In genomic region chrX:102650903-102651241, GRCh38 we compare ENCODE assay signal across 9 cellular contexts. TPM values are rescaled to one million over a fixed set of nuclear protein-coding genes. Genes with fewer than 3 reads are reported as not detected.
DNase-seq lines count a peak whose midpoint lies in the region; TF ChIP-seq lines count a peak whose summit lies in the region.
"Had no signal": no experiment of that assay in that cellular context is flagged by ENCODE, and none has a peak within 500 bp of the region (broad histone marks: within the 10 kb centered on the region; RNA-seq: fewer than 3 reads in every experiment).

No MANE protein-coding gene starts in this region.

- no peak overlapping the region for H2AK5ac ChIP-seq in trophoblast cell (ENCODE audit: low read length)

- H2AFZ ChIP-seq in SK-N-SH (ENCODE audit: low read depth) (peak overlapping the region; percentile 51; the same call in 1 of the 2 replicates), trophoblast cell (ENCODE audit: insufficient read depth, low read length, poor library complexity) (no peak overlapping the region)

- H3K9me3 ChIP-seq in ES-I3 (ENCODE audit: control insufficient read depth, insufficient read depth, low read length) (no peaks in the 10 kb centered on the region), SK-N-SH (no peaks in the 10 kb centered on the region), trophoblast cell (ENCODE audit: insufficient read depth, low read depth, low read length) (no peaks in the 10 kb centered on the region)

- H3K4me1 ChIP-seq in ES-I3 (ENCODE audit: insufficient read depth, low read length) = 0 out of 2 replicates have a peak, but pooled peaks cover 3% of the 10 kb centered on the region
- peaks cover 0 to 2% of the 10 kb centered on the region in 2 experiments; a peak in 1 of 4 replicates for H3K4me1 ChIP-seq in SK-N-SH (ENCODE audit: control insufficient read depth in 1 of 2, insufficient read depth in 2 of 2, low read depth in 1 of 2, low read length in 1 of 2)
- peaks cover 5% of the 10 kb centered on the region in 2 experiments for H3K4me1 ChIP-seq in trophoblast cell (ENCODE audit: control insufficient read depth in 1 of 2, insufficient read depth in 2 of 2, low read length in 2 of 2)

- H4K91ac ChIP-seq in trophoblast cell (ENCODE audit: low read depth, low read length) = no peak overlapping the region

- no peaks in the 10 kb centered on the region for H3K9me2 ChIP-seq in SK-N-SH

- peak overlapping the region; percentile 60 for H3K9ac ChIP-seq in ES-I3 (ENCODE audit: low read depth, low read length)
- H3K9ac ChIP-seq in SK-N-SH = peak overlapping the region; percentile 56; the same call in 1 of the 2 replicates
- H3K9ac ChIP-seq in trophoblast cell (ENCODE audit: low read length) = no peak overlapping the region

- H3K27ac ChIP-seq in SK-N-SH (ENCODE audit: low read depth in 2 of 2, low read length in 1 of 2) (peak overlapping the region in 1 of 2 experiments; percentile 60; a peak in 1 of 4 replicates), trophoblast cell (ENCODE audit: low read depth, low read length) (no peak overlapping the region)

- no peak overlapping the region for H2BK5ac ChIP-seq in trophoblast cell (ENCODE audit: low read depth, low read length, poor library complexity)

- no peak overlapping the region for H4K8ac ChIP-seq in trophoblast cell (ENCODE audit: low read depth, low read length)

- no peak overlapping the region for H4K12ac ChIP-seq in trophoblast cell (ENCODE audit: low read depth, low read length)

- H4K20me1 ChIP-seq in SK-N-SH (ENCODE audit: insufficient read depth) = no peaks in the 10 kb centered on the region

- no peak overlapping the region for H2BK120ac ChIP-seq in trophoblast cell (ENCODE audit: insufficient read depth, low read length, poor library complexity)

- CTCF ChIA-PET in SK-N-SH (lab: Yijun Ruan, JAX) = no interaction called here

- 34% methylated on average over 19 of the region's 23 CpGs for WGBS in SK-N-SH (ENCODE audit: low lambda C conversion rate)
- no CpG with 5 or more reads among the region's 23 CpGs for WGBS in trophoblast cell (ENCODE audit: extremely low coverage, insufficient coverage, insufficient read length)

- H3K27me3 ChIP-seq in SK-N-SH (ENCODE audit: insufficient read depth) (no peaks in the 10 kb centered on the region; the same call in 1 of the 2 replicates), trophoblast cell (ENCODE audit: insufficient read depth, low read length) (no peaks in the 10 kb centered on the region)

- TF ChIP-seq EP300 in SK-N-SH (IDR thresholded peaks at IDR 0.05; ENCODE audit: borderline replicate concordance in 1 of 2, low read depth in 1 of 2, low read length in 1 of 2) = no peak

- H3K4ac ChIP-seq in trophoblast cell (ENCODE audit: low read depth, low read length) = no peak overlapping the region

- TF ChIP-seq RAD21 in SK-N-SH (IDR thresholded peaks at IDR 0.05; ENCODE audit: low read length) = no peak

- H3K36me3 ChIP-seq in ES-I3 (ENCODE audit: insufficient read depth, low read length) = no peaks in the 10 kb centered on the region
- H3K36me3 ChIP-seq in SK-N-SH (replicated peaks in 1 of 2; ENCODE audit: control insufficient read depth in 1 of 2, insufficient read depth in 2 of 2, low read length in 1 of 2) = no peaks in the 10 kb centered on the region
- H3K36me3 ChIP-seq in trophoblast cell (ENCODE audit: control insufficient read depth in 1 of 2, insufficient read depth in 2 of 2, low read length in 2 of 2) = no peaks in the 10 kb centered on the region

- TF ChIP-seq CTCF in SK-N-SH (IDR thresholded peaks at IDR 0.05) (no peak), fibroblast of villous mesenchyme (IDR thresholded peaks at IDR 0.05; ENCODE audit: insufficient read depth, low read depth, low read length) (no peak)

- no peak overlapping the region for H3K18ac ChIP-seq in trophoblast cell (ENCODE audit: low read length)

- no peak overlapping the region for H2BK12ac ChIP-seq in trophoblast cell (ENCODE audit: low read length)

- no peaks in the 10 kb centered on the region for H3K79me1 ChIP-seq in trophoblast cell (ENCODE audit: low read length)

- POLR2A ChIA-PET in SK-N-SH (lab: Yijun Ruan, JAX) = no interaction called here

- H3K79me2 ChIP-seq in SK-N-SH (ENCODE audit: insufficient read depth) (no peaks in the 10 kb centered on the region), trophoblast cell (ENCODE audit: control insufficient read depth, insufficient read depth, low read length, poor library complexity) (no peaks in the 10 kb centered on the region)

- no peak overlapping the region for H3K23ac ChIP-seq in trophoblast cell (ENCODE audit: low read length)

- no peaks in the 10 kb centered on the region for H3F3A ChIP-seq in SK-N-SH (replicated peaks; ENCODE audit: insufficient read depth)

- peak overlapping the region; percentile 55 to 61 for H3K4me3 ChIP-seq in SK-N-SH (ENCODE audit: low read depth in 2 of 2, low read length in 1 of 2)
- H3K4me3 ChIP-seq in fibroblast of villous mesenchyme (ENCODE audit: low read depth, low read length) = peak overlapping the region; percentile 64
- peak overlapping the region; percentile 68 for H3K4me3 ChIP-seq in trophoblast cell (ENCODE audit: low read depth, low read length)

- H3K4me2 ChIP-seq in SK-N-SH (peak overlapping the region; percentile 78), trophoblast cell (ENCODE audit: low read length) (peak overlapping the region; percentile 90)

- H3K14ac ChIP-seq in trophoblast cell (ENCODE audit: low read length) = no peak overlapping the region

- DNase-seq in SK-N-SH (no peak), fibroblast of villous mesenchyme (ENCODE audit: low read depth) (no peak), trophoblast cell (no peak), NCI-H128 (lab: John Stamatoyannopoulos, UW; ENCODE audit: unreplicated experiment) (no peak), HK-2 (ENCODE audit: unreplicated experiment) (no peak), kidney tubule cell (ENCODE audit: low spot score) (no peak)
- DNase-seq in stimulated activated CD4-positive, alpha-beta T cell treated with anti-CD3 and anti-CD28 coated beads, Interleukin-12 subunit alpha, Interleukin-12 subunit beta, amount 100 ng/mL, for 4 hours = no peak
- DNase-seq: NCI-H2107 had no signal

TF ChIP-seq in SK-N-SH, 30 proteins besides CTCF, POLR2A, EP300 and RAD21 (continues in another document):
- TF ChIP-seq FOXM1 (IDR thresholded peaks at IDR 0.05; ENCODE audit: low read depth) (no peak), RCOR1 (IDR thresholded peaks at IDR 0.05; ENCODE audit: low read length) (no peak), RXRA (IDR thresholded peaks at IDR 0.05; ENCODE audit: borderline replicate concordance, low read depth) (no peak), NFIC (IDR thresholded peaks at IDR 0.05; ENCODE audit: borderline replicate concordance) (no peak), RFX5 (IDR thresholded peaks at IDR 0.05; ENCODE audit: low read length) (no peak), GABPA (IDR thresholded peaks at IDR 0.05; ENCODE audit: low read depth) (no peak)
- TF ChIP-seq, protein P1, sequence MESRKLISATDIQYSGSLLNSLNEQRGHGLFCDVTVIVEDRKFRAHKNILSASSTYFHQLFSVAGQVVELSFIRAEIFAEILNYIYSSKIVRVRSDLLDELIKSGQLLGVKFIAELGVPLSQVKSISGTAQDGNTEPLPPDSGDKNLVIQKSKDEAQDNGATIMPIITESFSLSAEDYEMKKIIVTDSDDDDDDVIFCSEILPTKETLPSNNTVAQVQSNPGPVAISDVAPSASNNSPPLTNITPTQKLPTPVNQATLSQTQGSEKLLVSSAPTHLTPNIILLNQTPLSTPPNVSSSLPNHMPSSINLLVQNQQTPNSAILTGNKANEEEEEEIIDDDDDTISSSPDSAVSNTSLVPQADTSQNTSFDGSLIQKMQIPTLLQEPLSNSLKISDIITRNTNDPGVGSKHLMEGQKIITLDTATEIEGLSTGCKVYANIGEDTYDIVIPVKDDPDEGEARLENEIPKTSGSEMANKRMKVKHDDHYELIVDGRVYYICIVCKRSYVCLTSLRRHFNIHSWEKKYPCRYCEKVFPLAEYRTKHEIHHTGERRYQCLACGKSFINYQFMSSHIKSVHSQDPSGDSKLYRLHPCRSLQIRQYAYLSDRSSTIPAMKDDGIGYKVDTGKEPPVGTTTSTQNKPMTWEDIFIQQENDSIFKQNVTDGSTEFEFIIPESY (IDR thresholded peaks at IDR 0.05; ENCODE audit: borderline replicate concordance, low read depth) = no peak
- TF ChIP-seq, protein P2, sequence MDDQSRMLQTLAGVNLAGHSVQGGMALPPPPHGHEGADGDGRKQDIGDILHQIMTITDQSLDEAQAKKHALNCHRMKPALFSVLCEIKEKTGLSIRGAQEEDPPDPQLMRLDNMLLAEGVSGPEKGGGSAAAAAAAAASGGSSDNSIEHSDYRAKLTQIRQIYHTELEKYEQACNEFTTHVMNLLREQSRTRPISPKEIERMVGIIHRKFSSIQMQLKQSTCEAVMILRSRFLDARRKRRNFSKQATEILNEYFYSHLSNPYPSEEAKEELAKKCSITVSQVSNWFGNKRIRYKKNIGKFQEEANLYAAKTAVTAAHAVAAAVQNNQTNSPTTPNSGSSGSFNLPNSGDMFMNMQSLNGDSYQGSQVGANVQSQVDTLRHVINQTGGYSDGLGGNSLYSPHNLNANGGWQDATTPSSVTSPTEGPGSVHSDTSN (IDR thresholded peaks at IDR 0.05) = no peak

RNA-seq across cellular contexts. Expression of gene GPRASP1, which starts 0.4 kb away (rescaled TPM):
- 2.7 and 3.2 TPM in 2 replicates for polyA plus RNA-seq in SK-N-SH (2012; rRNA removed)
- polyA plus RNA-seq in SK-N-SH (2012; cell fraction: cytosol; rRNA removed) = 2.6 and 2.8 TPM in 2 replicates
- polyA plus RNA-seq in SK-N-SH (2012; cell fraction: nucleus; rRNA removed) = 5.7 and 11.0 TPM in 2 replicates
- total RNA-seq in fibroblast of villous mesenchyme = 2.6 and 2.9 TPM in 2 replicates
- 0.42 and 0.43 TPM in 2 replicates for polyA plus RNA-seq in trophoblast cell (2013)

RNA-seq across cellular contexts. Expression of gene ARMCX5, which starts 51.6 kb away (rescaled TPM):
- 9.6 and 14.0 TPM in 2 replicates for polyA plus RNA-seq in SK-N-SH (2012; rRNA removed)
- 10.3 and 11.0 TPM in 2 replicates for polyA plus RNA-seq in SK-N-SH (2012; cell fraction: cytosol; rRNA removed)
- 10.4 and 17.2 TPM in 2 replicates for polyA plus RNA-seq in SK-N-SH (2012; cell fraction: nucleus; rRNA removed)
- total RNA-seq in fibroblast of villous mesenchyme = 15.5 and 18.0 TPM in 2 replicates
- polyA plus RNA-seq in trophoblast cell (2013) = 6.4 and 6.9 TPM in 2 replicates
